9 cellular contexts compared by ENCODE assay signal in genomic region chr20:36792422-36792821, GRCh38. TPM values are rescaled to one million over a fixed set of nuclear protein-coding genes. Genes with fewer than 3 reads are reported as not detected.
DNase-seq lines count a peak whose midpoint lies in the region; ATAC-seq and TF ChIP-seq lines count a peak whose summit lies in the region.
"Had no signal": no experiment of that assay in that cellular context is flagged by ENCODE, and none has a peak within 500 bp of the region (broad histone marks: within the 10 kb centered on the region; RNA-seq: fewer than 3 reads in every experiment).

No MANE protein-coding gene starts in this region.

- no peaks in the 10 kb centered on the region for H3K27me3 ChIP-seq in SU-DHL-6 (ENCODE audit: low read length)
- no peaks in the 10 kb centered on the region for H3K27me3 ChIP-seq in thoracic aorta (replicated peaks; ENCODE audit: insufficient read depth)

- no peak overlapping the region for H2AFZ ChIP-seq in SU-DHL-6 (ENCODE audit: low read depth, low read length, severe bottlenecking)

- no peaks in the 10 kb centered on the region for H3K9me2 ChIP-seq in SU-DHL-6 (replicated peaks; ENCODE audit: insufficient read depth, low read length)

- no peaks in the 10 kb centered on the region for H3K9me3 Mint-ChIP-seq in stimulated activated effector memory CD8-positive, alpha-beta T cell treated with anti-CD3 and anti-CD28 coated beads, Interleukin-12 subunit alpha, Interleukin-12 subunit beta, amount 100 ng/mL, for 72 hours

- TF ChIP-seq CTCF in SU-DHL-6 (IDR thresholded peaks at IDR 0.05; ENCODE audit: insufficient read depth, low read length, poor library complexity, severe bottlenecking) (peak; percentile 9), thoracic aorta (IDR thresholded peaks at IDR 0.05) (peak; percentile 54)

- no peak overlapping the region for H3K4me3 Mint-ChIP-seq in stimulated activated effector memory CD8-positive, alpha-beta T cell treated with anti-CD3 and anti-CD28 coated beads, Interleukin-12 subunit alpha, Interleukin-12 subunit beta, amount 100 ng/mL, for 72 hours

- H3K4me2 ChIP-seq in SU-DHL-6 (ENCODE audit: low read depth, low read length, poor library complexity, severe bottlenecking), result no peak overlapping the region

- H3K27ac Mint-ChIP-seq in stimulated activated effector memory CD8-positive, alpha-beta T cell treated with anti-CD3 and anti-CD28 coated beads, Interleukin-12 subunit alpha, Interleukin-12 subunit beta, amount 100 ng/mL, for 72 hours, result no peak overlapping the region

- no peaks in the 10 kb centered on the region; the same call in 1 of the 2 replicates for H3F3A ChIP-seq in SU-DHL-6 (ENCODE audit: insufficient read depth)

- no peak overlapping the region for H3K9ac ChIP-seq in SU-DHL-6 (ENCODE audit: low read length)

- ATAC-seq in thoracic aorta (ENCODE audit: insufficient number of reproducible peaks, low FRiP score, low read depth) (no peak), HG03432 (IDR thresholded peaks at IDR 0.05; ENCODE audit: unreplicated experiment) (no peak)
- ATAC-seq in stimulated activated effector memory CD8-positive, alpha-beta T cell treated with anti-CD3 and anti-CD28 coated beads, Interleukin-12 subunit alpha, Interleukin-12 subunit beta, amount 100 ng/mL, for 72 hours, result no peak

- H3K4me1 Mint-ChIP-seq in stimulated activated effector memory CD8-positive, alpha-beta T cell treated with anti-CD3 and anti-CD28 coated beads, Interleukin-12 subunit alpha, Interleukin-12 subunit beta, amount 100 ng/mL, for 72 hours, result no peaks in the 10 kb centered on the region

- H4K20me1 ChIP-seq in SU-DHL-6 (ENCODE audit: low read depth, low read length), result no peaks in the 10 kb centered on the region

- no peaks in the 10 kb centered on the region for H3K4me1 ChIP-seq in thoracic aorta (ENCODE audit: control insufficient read depth in 1 of 2, low read depth in 2 of 2)

- no peak overlapping the region for H3K27ac ChIP-seq in SU-DHL-6 (ENCODE audit: low read depth, low read length)
- no peak overlapping the region for H3K27ac ChIP-seq in thoracic aorta
- H3K27ac ChIP-seq: SK-N-MC had no signal

- H3K4me3 ChIP-seq in SU-DHL-6 (ENCODE audit: insufficient read depth, low read length, poor library complexity, severe bottlenecking) (no peak overlapping the region), thoracic aorta (no peak overlapping the region)
- H3K4me3 ChIP-seq: SK-N-MC had no signal

- H3K36me3 ChIP-seq in SU-DHL-6 (ENCODE audit: low read length), result peaks cover 4% of the 10 kb centered on the region; the same call in 1 of the 2 replicates
- peaks cover 35% of the 10 kb centered on the region for H3K36me3 ChIP-seq in thoracic aorta

- H3K79me2 ChIP-seq in SU-DHL-6 (ENCODE audit: insufficient read depth, low read length), result peaks cover 8% of the 10 kb centered on the region; the same call in 1 of the 2 replicates

- no peaks in the 10 kb centered on the region for H3K36me3 Mint-ChIP-seq in stimulated activated effector memory CD8-positive, alpha-beta T cell treated with anti-CD3 and anti-CD28 coated beads, Interleukin-12 subunit alpha, Interleukin-12 subunit beta, amount 100 ng/mL, for 72 hours

- DNase-seq in DMS114 treated with DMSO at 0.1 percent for 48 hours (lab: John Stamatoyannopoulos, UW; ENCODE audit: unreplicated experiment) (peak; percentile 26), HT-29 (ENCODE audit: low spot score) (peak; percentile 92), glomerular visceral epithelial cell (ENCODE audit: extremely low spot score) (peak; percentile 90), thoracic aorta (ENCODE audit: low spot score) (no peak)
- no peak for DNase-seq in central memory CD4-positive, alpha-beta T cell
- no peak for DNase-seq in stimulated activated effector memory CD8-positive, alpha-beta T cell treated with anti-CD3 and anti-CD28 coated beads, Interleukin-12 subunit alpha, Interleukin-12 subunit beta, amount 100 ng/mL, for 72 hours (ENCODE audit: low spot score in 2 of 2)

- H3K9me3 ChIP-seq in SU-DHL-6 (ENCODE audit: insufficient read depth, low read length), result no peaks in the 10 kb centered on the region
- no peaks in the 10 kb centered on the region for H3K9me3 ChIP-seq in thoracic aorta

RNA-seq across cellular contexts. Expression of gene DSN1, which starts 18.9 kb away (rescaled TPM):
- 23.6 and 28.3 TPM in 2 replicates for total RNA-seq in HT-29 (2014; rRNA removed; shearing (Covaris generic))
- 1 to 10 TPM; 5.6 to 6.1 TPM for total RNA-seq in thoracic aorta

RNA-seq across cellular contexts. Expression of gene NDRG3, which starts 46.5 kb away (rescaled TPM):
- total RNA-seq in HT-29 (2014; rRNA removed; shearing (Covaris generic)), result 22.8 and 22.9 TPM in 2 replicates
- 10 to 100 TPM; 50.9 to 57.7 TPM for total RNA-seq in thoracic aorta

Comparison
In these comparisons a context has a peak if more than half of its experiments do, and no peak if none do; other contexts are left out.
1. DNase-seq: peak in DMS114 treated with DMSO at 0.1 percent for 48 hours (single experiment), HT-29 (single experiment) and glomerular visceral epithelial cell (single experiment); none in thoracic aorta (single experiment), central memory CD4-positive, alpha-beta T cell (single experiment) and stimulated activated effector memory CD8-positive, alpha-beta T cell treated with anti-CD3 and anti-CD28 coated beads, Interleukin-12 subunit alpha, Interleukin-12 subunit beta, amount 100 ng/mL, for 72 hours (0 of 2).